ENCODE assay signal across 22 cellular contexts in genomic region chr6:15485875-15486274, GRCh38.
A peak's percentile ranks its signal among the peaks of the same experiment; 100 is the strongest.
DNase-seq lines count a peak whose midpoint lies in the region; ATAC-seq lines count a peak whose summit lies in the region.
"Had no signal": no experiment of that assay in that cellular context is flagged by ENCODE, and none has a peak within 500 bp of the region (broad histone marks: within the 10 kb centered on the region; RNA-seq: fewer than 3 reads in every experiment).

No MANE protein-coding gene starts in this region.

- no peak overlapping the region for H3K14ac ChIP-seq in trophoblast cell (ENCODE audit: low read length)

- H4K12ac ChIP-seq in trophoblast cell (ENCODE audit: low read depth, low read length) = no peak overlapping the region

- H3K4me1 Mint-ChIP-seq in activated CD4-positive, alpha-beta memory T cell treated with anti-CD3 and anti-CD28 coated beads for 36 hours (ENCODE audit: low read depth) = peaks cover 42% of the 10 kb centered on the region
- H3K4me1 Mint-ChIP-seq in activated CD4-positive, alpha-beta memory T cell treated with anti-CD3 and anti-CD28 coated beads, Interleukin-2, amount 10 ng/mL, durations not matched to agents 7 days and 5 days = peaks cover 25% of the 10 kb centered on the region
- H3K4me1 Mint-ChIP-seq in effector memory CD8-positive, alpha-beta T cell (ENCODE audit: low read depth in 2 of 2) = peaks cover 21 to 37% of the 10 kb centered on the region in 2 donors

- H3K9ac ChIP-seq in trophoblast cell (ENCODE audit: low read length) = no peak overlapping the region

- peaks cover 27% of the 10 kb centered on the region for H3K36me3 Mint-ChIP-seq in activated CD4-positive, alpha-beta memory T cell treated with anti-CD3 and anti-CD28 coated beads for 36 hours
- peaks cover 25% of the 10 kb centered on the region for H3K36me3 Mint-ChIP-seq in activated CD4-positive, alpha-beta memory T cell treated with anti-CD3 and anti-CD28 coated beads, Interleukin-2, amount 10 ng/mL, durations not matched to agents 7 days and 5 days (ENCODE audit: low read depth)
- H3K36me3 Mint-ChIP-seq in effector memory CD8-positive, alpha-beta T cell (ENCODE audit: insufficient read depth) = peaks cover 24% of the 10 kb centered on the region

- no peaks in the 10 kb centered on the region for H3K9me3 ChIP-seq in trophoblast cell (ENCODE audit: insufficient read depth, low read depth, low read length)
- H3K9me3 ChIP-seq: BE2C, heart left ventricle, spleen, vagina had no signal

- H3K4me3 Mint-ChIP-seq in activated CD4-positive, alpha-beta memory T cell treated with anti-CD3 and anti-CD28 coated beads for 36 hours = no peak overlapping the region
- H3K4me3 Mint-ChIP-seq in activated CD4-positive, alpha-beta memory T cell treated with anti-CD3 and anti-CD28 coated beads, Interleukin-2, amount 10 ng/mL, durations not matched to agents 7 days and 5 days = no peak overlapping the region
- no peak overlapping the region for H3K4me3 Mint-ChIP-seq in effector memory CD8-positive, alpha-beta T cell
- H3K4me3 Mint-ChIP-seq: brain had no signal

- WGBS in trophoblast cell (ENCODE audit: extremely low coverage, insufficient coverage, insufficient read length) = no CpG with 5 or more reads among the region's 1 CpG

- no peak overlapping the region for H4K8ac ChIP-seq in trophoblast cell (ENCODE audit: low read depth, low read length)

- H3K4me2 ChIP-seq in trophoblast cell (ENCODE audit: low read length) = no peak overlapping the region

- H4K91ac ChIP-seq in trophoblast cell (ENCODE audit: low read depth, low read length) = no peak overlapping the region

- no peak overlapping the region for H3K4me3 ChIP-seq in trophoblast cell (ENCODE audit: low read depth, low read length)
- H3K4me3 ChIP-seq: heart left ventricle, SK-N-MC, spleen, vagina had no signal

- H3K4ac ChIP-seq in trophoblast cell (ENCODE audit: low read depth, low read length) = no peak overlapping the region

- H2BK5ac ChIP-seq in trophoblast cell (ENCODE audit: low read depth, low read length, poor library complexity) = no peak overlapping the region

- ATAC-seq in effector memory CD8-positive, alpha-beta T cell (replicated peaks) = no peak
- no peak for ATAC-seq in GM21447 (IDR thresholded peaks at IDR 0.05; ENCODE audit: unreplicated experiment)
- ATAC-seq in HG02981 (IDR thresholded peaks at IDR 0.05; ENCODE audit: unreplicated experiment) = no peak
- ATAC-seq: heart left ventricle had no signal

- H3K79me2 ChIP-seq in trophoblast cell (ENCODE audit: control insufficient read depth, insufficient read depth, low read length, poor library complexity) = no peaks in the 10 kb centered on the region

- H3K4me1 ChIP-seq in trophoblast cell (ENCODE audit: control insufficient read depth in 1 of 2, insufficient read depth in 2 of 2, low read length in 2 of 2) = peaks cover 0 to 5% of the 10 kb centered on the region in 2 experiments
- H3K4me1 ChIP-seq: vagina had no signal

- no peaks in the 10 kb centered on the region for H3K9me3 Mint-ChIP-seq in activated CD4-positive, alpha-beta memory T cell treated with anti-CD3 and anti-CD28 coated beads for 36 hours
- no peaks in the 10 kb centered on the region for H3K9me3 Mint-ChIP-seq in activated CD4-positive, alpha-beta memory T cell treated with anti-CD3 and anti-CD28 coated beads, Interleukin-2, amount 10 ng/mL, durations not matched to agents 7 days and 5 days
- H3K9me3 Mint-ChIP-seq in effector memory CD8-positive, alpha-beta T cell = no peaks in the 10 kb centered on the region
- H3K9me3 Mint-ChIP-seq: brain had no signal

- no peak overlapping the region for H2AFZ ChIP-seq in trophoblast cell (ENCODE audit: insufficient read depth, low read length, poor library complexity)

- H3K18ac ChIP-seq in trophoblast cell (ENCODE audit: low read length) = no peak overlapping the region

- H3K27ac Mint-ChIP-seq in activated CD4-positive, alpha-beta memory T cell treated with anti-CD3 and anti-CD28 coated beads for 36 hours = peak overlapping the region; percentile 38
- H3K27ac Mint-ChIP-seq in activated CD4-positive, alpha-beta memory T cell treated with anti-CD3 and anti-CD28 coated beads, Interleukin-2, amount 10 ng/mL, durations not matched to agents 7 days and 5 days = no peak overlapping the region
- H3K27ac Mint-ChIP-seq in effector memory CD8-positive, alpha-beta T cell = peak overlapping the region; percentile 5 to 49
- H3K27ac Mint-ChIP-seq: brain had no signal

- no peak overlapping the region for H2AK5ac ChIP-seq in trophoblast cell (ENCODE audit: low read length)

- H3K27ac ChIP-seq in trophoblast cell (ENCODE audit: low read depth, low read length) = no peak overlapping the region
- H3K27ac ChIP-seq: heart left ventricle, HL-60, spleen, vagina had no signal

- no peak overlapping the region for H2BK12ac ChIP-seq in trophoblast cell (ENCODE audit: low read length)

- H3K27me3 ChIP-seq in trophoblast cell (ENCODE audit: insufficient read depth, low read length) = no peaks in the 10 kb centered on the region
- H3K27me3 ChIP-seq: BE2C, heart left ventricle, spleen, vagina had no signal

- POLR2A ChIA-PET in activated CD4-positive, alpha-beta memory T cell treated with anti-CD3 and anti-CD28 coated beads for 36 hours (lab: Charles Lee) = interaction anchor here (0.6 to 0.7 kb wide), 2 partner anchors 237 to 609 kb away, joined by 3 read pairs; no protein-coding TSS in a partner anchor
- POLR2A ChIA-PET in activated CD4-positive, alpha-beta memory T cell treated with anti-CD3 and anti-CD28 coated beads, Interleukin-2, amount 10 ng/mL, durations not matched to agents 7 days and 5 days (lab: Charles Lee) = no interaction called here

- intact Hi-C loops in activated CD4-positive, alpha-beta memory T cell treated with anti-CD3 and anti-CD28 coated beads for 36 hours (cut with micrococcal nuclease) = loop anchor here (10.0 kb wide), 1 partner anchor 611 kb away; no protein-coding TSS in a partner anchor

- CTCF ChIA-PET in activated CD4-positive, alpha-beta memory T cell treated with anti-CD3 and anti-CD28 coated beads for 36 hours (lab: Charles Lee) = no interaction called here
- CTCF ChIA-PET in activated CD4-positive, alpha-beta memory T cell treated with anti-CD3 and anti-CD28 coated beads, Interleukin-2, amount 10 ng/mL, durations not matched to agents 7 days and 5 days (lab: Charles Lee) = interaction anchor here (0.6 kb wide), 1 partner anchor 56 kb away, joined by 5 read pairs; no protein-coding TSS in a partner anchor

- no peaks in the 10 kb centered on the region for H3K27me3 Mint-ChIP-seq in activated CD4-positive, alpha-beta memory T cell treated with anti-CD3 and anti-CD28 coated beads for 36 hours
- no peaks in the 10 kb centered on the region for H3K27me3 Mint-ChIP-seq in activated CD4-positive, alpha-beta memory T cell treated with anti-CD3 and anti-CD28 coated beads, Interleukin-2, amount 10 ng/mL, durations not matched to agents 7 days and 5 days
- H3K27me3 Mint-ChIP-seq in effector memory CD8-positive, alpha-beta T cell = no peaks in the 10 kb centered on the region
- H3K27me3 Mint-ChIP-seq: brain had no signal

- H3K36me3 ChIP-seq in trophoblast cell (ENCODE audit: control insufficient read depth in 1 of 2, insufficient read depth in 2 of 2, low read length in 2 of 2) = peaks cover 19 to 21% of the 10 kb centered on the region in 2 experiments

- no peak overlapping the region for H2BK120ac ChIP-seq in trophoblast cell (ENCODE audit: insufficient read depth, low read length, poor library complexity)

- no peak overlapping the region for H3K23ac ChIP-seq in trophoblast cell (ENCODE audit: low read length)

- DNase-seq in activated CD4-positive, alpha-beta memory T cell treated with anti-CD3 and anti-CD28 coated beads for 36 hours = no peak
- no peak for DNase-seq in activated CD4-positive, alpha-beta memory T cell treated with anti-CD3 and anti-CD28 coated beads, Interleukin-2, amount 10 ng/mL, durations not matched to agents 7 days and 5 days
- peak; percentile 80 for DNase-seq in MV-4-11 (lab: John Stamatoyannopoulos, UW)
- no peak for DNase-seq in effector memory CD8-positive, alpha-beta T cell
- DNase-seq in trophoblast cell = peak; percentile 46 to 58
- no peak for DNase-seq in AG08395 (ENCODE audit: low spot score)
- DNase-seq: activated CD4-positive, CD25-positive, alpha-beta regulatory T cell; BE2C; EL; heart left ventricle; MM.1S; NCI-H1694; NCI-H748 treated with DMSO at 0.1 percent for 48 hours; retina; spleen; stimulated activated CD4-positive, alpha-beta T cell treated with anti-CD3 and anti-CD28 coated beads, Interleukin-4, amount 100 ng/mL, for 24 hours had no signal

- peaks cover 2% of the 10 kb centered on the region for H3K79me1 ChIP-seq in trophoblast cell (ENCODE audit: low read length)

Comparison
In these comparisons a context has a peak if more than half of its experiments do, and no peak if none do; other contexts are left out.
1. DNase-seq: peak in MV-4-11 (single experiment) and trophoblast cell (2 of 2); none in activated CD4-positive, alpha-beta memory T cell treated with anti-CD3 and anti-CD28 coated beads for 36 hours (single experiment), activated CD4-positive, alpha-beta memory T cell treated with anti-CD3 and anti-CD28 coated beads, Interleukin-2, amount 10 ng/mL, durations not matched to agents 7 days and 5 days (single experiment), effector memory CD8-positive, alpha-beta T cell (0 of 3) and AG08395 (single experiment).